In the genomic region with DNA sequence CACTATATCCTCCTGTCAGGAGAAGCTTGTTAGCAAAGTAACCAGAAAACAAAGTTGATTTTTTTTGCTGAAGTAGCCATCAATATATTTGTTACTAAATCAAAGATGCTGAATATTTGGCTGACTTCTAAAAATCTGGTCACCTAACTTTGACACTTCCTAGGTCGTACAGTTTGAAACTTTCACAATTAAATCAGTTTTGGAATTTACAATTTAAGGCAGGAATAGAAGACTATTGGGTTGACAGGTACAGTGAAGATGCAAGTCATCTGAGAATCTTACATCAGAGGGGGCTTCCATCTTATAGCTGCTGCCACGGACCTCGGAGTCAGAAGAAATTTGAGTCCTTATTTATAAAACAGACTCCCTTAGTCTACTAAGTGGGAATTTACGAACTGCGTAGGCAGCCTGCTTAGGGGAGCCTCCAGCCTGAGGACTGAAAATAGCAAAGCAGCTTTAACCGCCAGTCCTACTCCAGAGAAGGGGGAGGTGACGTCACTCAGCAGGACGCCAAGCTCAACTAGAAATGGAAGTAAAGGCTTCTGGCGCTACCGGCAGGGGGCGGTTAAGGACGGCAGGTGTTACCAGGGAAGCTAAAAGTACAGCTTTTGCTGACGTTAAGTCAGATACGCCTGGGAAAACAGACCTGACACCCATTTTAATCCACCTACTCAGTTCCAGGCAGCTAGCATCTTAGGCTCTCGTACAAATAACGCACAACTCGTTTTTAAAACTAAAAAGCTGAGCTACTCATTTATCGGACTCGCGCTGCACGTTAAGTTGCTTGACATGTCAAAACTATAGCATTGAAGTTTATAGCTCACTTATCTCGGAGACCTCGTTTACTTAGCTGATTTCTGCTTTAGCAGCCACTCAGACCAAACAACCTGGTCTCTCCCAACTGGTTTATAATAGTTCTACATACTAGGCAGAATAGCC, we compare ENCODE assay signal across 1 cellular context.
TF ChIP-seq lines count a peak whose summit lies in the region.

No MANE protein-coding gene starts in this region.

TF ChIP-seq in K562, 482 proteins besides CTCF, POLR2A, EP300 and RAD21 (continued from another document):
- TF ChIP-seq, protein P1, sequence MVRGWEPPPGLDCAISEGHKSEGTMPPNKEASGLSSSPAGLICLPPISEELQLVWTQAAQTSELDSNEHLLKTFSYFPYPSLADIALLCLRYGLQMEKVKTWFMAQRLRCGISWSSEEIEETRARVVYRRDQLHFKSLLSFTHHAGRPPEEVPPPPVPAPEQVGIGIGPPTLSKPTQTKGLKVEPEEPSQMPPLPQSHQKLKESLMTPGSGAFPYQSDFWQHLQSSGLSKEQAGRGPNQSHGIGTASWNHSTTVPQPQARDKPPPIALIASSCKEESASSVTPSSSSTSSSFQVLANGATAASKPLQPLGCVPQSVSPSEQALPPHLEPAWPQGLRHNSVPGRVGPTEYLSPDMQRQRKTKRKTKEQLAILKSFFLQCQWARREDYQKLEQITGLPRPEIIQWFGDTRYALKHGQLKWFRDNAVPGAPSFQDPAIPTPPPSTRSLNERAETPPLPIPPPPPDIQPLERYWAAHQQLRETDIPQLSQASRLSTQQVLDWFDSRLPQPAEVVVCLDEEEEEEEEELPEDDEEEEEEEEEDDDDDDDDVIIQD (CRISPR knock-in tag; IDR thresholded peaks at IDR 0.05) = no peak
- TF ChIP-seq SLC30A9 (CRISPR knock-in tag; IDR thresholded peaks at IDR 0.05) = no peak
- no peak for TF ChIP-seq HDGF (IDR thresholded peaks at IDR 0.05)
- TF ChIP-seq, protein P2, sequence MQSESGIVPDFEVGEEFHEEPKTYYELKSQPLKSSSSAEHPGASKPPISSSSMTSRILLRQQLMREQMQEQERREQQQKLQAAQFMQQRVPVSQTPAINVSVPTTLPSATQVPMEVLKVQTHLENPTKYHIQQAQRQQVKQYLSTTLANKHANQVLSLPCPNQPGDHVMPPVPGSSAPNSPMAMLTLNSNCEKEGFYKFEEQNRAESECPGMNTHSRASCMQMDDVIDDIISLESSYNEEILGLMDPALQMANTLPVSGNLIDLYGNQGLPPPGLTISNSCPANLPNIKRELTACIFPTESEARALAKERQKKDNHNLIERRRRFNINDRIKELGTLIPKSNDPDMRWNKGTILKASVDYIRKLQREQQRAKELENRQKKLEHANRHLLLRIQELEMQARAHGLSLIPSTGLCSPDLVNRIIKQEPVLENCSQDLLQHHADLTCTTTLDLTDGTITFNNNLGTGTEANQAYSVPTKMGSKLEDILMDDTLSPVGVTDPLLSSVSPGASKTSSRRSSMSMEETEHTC (IDR thresholded peaks at IDR 0.05) = no peak
- no peak for TF ChIP-seq HMG20A (CRISPR knock-in tag; conservative IDR thresholded peaks at IDR 0.05)
- 0 out of 2 replicates have a peak, but pooled peaks have one; percentile 65 for TF ChIP-seq KLF10 (CRISPR knock-in tag; IDR thresholded peaks at IDR 0.05)
- TF ChIP-seq, protein P3, sequence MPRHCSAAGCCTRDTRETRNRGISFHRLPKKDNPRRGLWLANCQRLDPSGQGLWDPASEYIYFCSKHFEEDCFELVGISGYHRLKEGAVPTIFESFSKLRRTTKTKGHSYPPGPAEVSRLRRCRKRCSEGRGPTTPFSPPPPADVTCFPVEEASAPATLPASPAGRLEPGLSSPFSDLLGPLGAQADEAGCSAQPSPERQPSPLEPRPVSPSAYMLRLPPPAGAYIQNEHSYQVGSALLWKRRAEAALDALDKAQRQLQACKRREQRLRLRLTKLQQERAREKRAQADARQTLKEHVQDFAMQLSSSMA (CRISPR knock-in tag; IDR thresholded peaks at IDR 0.05) = peak; percentile 68; the same call in 1 of the 2 replicates
- TF ChIP-seq SMARCC2 (IDR thresholded peaks at IDR 0.05; ENCODE audit: low read depth) = peak; percentile 16; the same call in 1 of the 2 replicates
- TF ChIP-seq EZH2 (IDR thresholded peaks at IDR 0.05; ENCODE audit: borderline replicate concordance, low read depth, low read length) = no peak
- peak; percentile 92 for TF ChIP-seq GABPB2 (CRISPR knock-in tag; conservative IDR thresholded peaks at IDR 0.05)
- TF ChIP-seq SRSF9 (IDR thresholded peaks at IDR 0.05; ENCODE audit: borderline replicate concordance, low read depth, low read length) = no peak
- TF ChIP-seq TRIM28 (IDR thresholded peaks at IDR 0.05) = no peak
- peak; percentile 17; the same call in 1 of the 2 replicates for TF ChIP-seq ZC3H11A (IDR thresholded peaks at IDR 0.05; ENCODE audit: low read depth, low read length)
- no peak; the same call in 1 of the 2 replicates for TF ChIP-seq POLR2G (IDR thresholded peaks at IDR 0.05; ENCODE audit: low read depth, low read length)
- TF ChIP-seq ZNF24 (IDR thresholded peaks at IDR 0.05) = peak; percentile 48; the same call in 1 of the 2 replicates
- TF ChIP-seq MBD2 (IDR thresholded peaks at IDR 0.05; ENCODE audit: borderline replicate concordance, low read depth) = peak; percentile 70
- TF ChIP-seq, protein P4, sequence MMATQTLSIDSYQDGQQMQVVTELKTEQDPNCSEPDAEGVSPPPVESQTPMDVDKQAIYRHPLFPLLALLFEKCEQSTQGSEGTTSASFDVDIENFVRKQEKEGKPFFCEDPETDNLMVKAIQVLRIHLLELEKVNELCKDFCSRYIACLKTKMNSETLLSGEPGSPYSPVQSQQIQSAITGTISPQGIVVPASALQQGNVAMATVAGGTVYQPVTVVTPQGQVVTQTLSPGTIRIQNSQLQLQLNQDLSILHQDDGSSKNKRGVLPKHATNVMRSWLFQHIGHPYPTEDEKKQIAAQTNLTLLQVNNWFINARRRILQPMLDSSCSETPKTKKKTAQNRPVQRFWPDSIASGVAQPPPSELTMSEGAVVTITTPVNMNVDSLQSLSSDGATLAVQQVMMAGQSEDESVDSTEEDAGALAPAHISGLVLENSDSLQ (IDR thresholded peaks at IDR 0.05) = no peak
- 0 out of 2 replicates have a peak, but pooled peaks have one; percentile 8 for TF ChIP-seq ZNF696 (CRISPR knock-in tag; conservative IDR thresholded peaks at IDR 0.05)
- TF ChIP-seq XRCC4 (IDR thresholded peaks at IDR 0.05; ENCODE audit: extremely low read depth, insufficient read depth, insufficient read length) = no peak
- TF ChIP-seq SMARCB1 (IDR thresholded peaks at IDR 0.05; ENCODE audit: insufficient read length, low read depth) = no peak
- TF ChIP-seq, protein P5, sequence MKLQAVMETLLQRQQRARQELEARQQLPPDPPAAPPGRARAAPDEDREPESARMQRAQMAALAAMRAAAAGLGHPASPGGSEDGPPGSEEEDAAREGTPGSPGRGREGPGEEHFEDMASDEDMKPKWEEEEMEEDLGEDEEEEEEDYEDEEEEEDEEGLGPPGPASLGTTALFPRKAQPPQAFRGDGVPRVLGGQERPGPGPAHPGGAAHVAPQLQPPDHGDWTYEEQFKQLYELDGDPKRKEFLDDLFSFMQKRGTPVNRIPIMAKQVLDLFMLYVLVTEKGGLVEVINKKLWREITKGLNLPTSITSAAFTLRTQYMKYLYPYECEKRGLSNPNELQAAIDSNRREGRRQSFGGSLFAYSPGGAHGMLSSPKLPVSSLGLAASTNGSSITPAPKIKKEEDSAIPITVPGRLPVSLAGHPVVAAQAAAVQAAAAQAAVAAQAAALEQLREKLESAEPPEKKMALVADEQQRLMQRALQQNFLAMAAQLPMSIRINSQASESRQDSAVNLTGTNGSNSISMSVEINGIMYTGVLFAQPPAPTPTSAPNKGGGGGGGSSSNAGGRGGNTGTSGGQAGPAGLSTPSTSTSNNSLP (IDR thresholded peaks at IDR 0.05; ENCODE audit: borderline replicate concordance, low read depth, low read length) = no peak
- TF ChIP-seq YBX1 (IDR thresholded peaks at IDR 0.05) = no peak
- peak; percentile 77 for TF ChIP-seq RNF2 (IDR thresholded peaks at IDR 0.05)
- TF ChIP-seq ZKSCAN8 (CRISPR knock-in tag; IDR thresholded peaks at IDR 0.05) = no peak
- TF ChIP-seq, protein P6, sequence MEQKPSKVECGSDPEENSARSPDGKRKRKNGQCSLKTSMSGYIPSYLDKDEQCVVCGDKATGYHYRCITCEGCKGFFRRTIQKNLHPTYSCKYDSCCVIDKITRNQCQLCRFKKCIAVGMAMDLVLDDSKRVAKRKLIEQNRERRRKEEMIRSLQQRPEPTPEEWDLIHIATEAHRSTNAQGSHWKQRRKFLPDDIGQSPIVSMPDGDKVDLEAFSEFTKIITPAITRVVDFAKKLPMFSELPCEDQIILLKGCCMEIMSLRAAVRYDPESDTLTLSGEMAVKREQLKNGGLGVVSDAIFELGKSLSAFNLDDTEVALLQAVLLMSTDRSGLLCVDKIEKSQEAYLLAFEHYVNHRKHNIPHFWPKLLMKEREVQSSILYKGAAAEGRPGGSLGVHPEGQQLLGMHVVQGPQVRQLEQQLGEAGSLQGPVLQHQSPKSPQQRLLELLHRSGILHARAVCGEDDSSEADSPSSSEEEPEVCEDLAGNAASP (IDR thresholded peaks at IDR 0.05) = no peak
- TF ChIP-seq, protein P7, sequence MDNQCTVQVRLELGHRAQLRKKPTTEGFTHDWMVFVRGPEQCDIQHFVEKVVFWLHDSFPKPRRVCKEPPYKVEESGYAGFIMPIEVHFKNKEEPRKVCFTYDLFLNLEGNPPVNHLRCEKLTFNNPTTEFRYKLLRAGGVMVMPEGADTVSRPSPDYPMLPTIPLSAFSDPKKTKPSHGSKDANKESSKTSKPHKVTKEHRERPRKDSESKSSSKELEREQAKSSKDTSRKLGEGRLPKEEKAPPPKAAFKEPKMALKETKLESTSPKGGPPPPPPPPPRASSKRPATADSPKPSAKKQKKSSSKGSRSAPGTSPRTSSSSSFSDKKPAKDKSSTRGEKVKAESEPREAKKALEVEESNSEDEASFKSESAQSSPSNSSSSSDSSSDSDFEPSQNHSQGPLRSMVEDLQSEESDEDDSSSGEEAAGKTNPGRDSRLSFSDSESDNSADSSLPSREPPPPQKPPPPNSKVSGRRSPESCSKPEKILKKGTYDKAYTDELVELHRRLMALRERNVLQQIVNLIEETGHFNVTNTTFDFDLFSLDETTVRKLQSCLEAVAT (IDR thresholded peaks at IDR 0.05) = peak; percentile 16 to 72; a peak in 2 of 4 replicates
- TF ChIP-seq ZNF384 (IDR thresholded peaks at IDR 0.05; ENCODE audit: low read depth, low read length) = no peak
- peak; percentile 81 for TF ChIP-seq EWSR1 (IDR thresholded peaks at IDR 0.05; ENCODE audit: borderline replicate concordance, low read depth, partially characterized antibody)
- TF ChIP-seq CBX2 (IDR thresholded peaks at IDR 0.05; ENCODE audit: insufficient read depth, low read length, poor library complexity, severe bottlenecking) = no peak
- no peak; the same call in 1 of the 2 replicates for TF ChIP-seq ZFX (CRISPR knock-in tag; IDR thresholded peaks at IDR 0.05)
- no peak for TF ChIP-seq FUS (optimal IDR thresholded peaks at IDR 0.05; ENCODE audit: low read depth, low read length)
